ENCODE assay signal across 29 cellular contexts in the genomic region with DNA sequence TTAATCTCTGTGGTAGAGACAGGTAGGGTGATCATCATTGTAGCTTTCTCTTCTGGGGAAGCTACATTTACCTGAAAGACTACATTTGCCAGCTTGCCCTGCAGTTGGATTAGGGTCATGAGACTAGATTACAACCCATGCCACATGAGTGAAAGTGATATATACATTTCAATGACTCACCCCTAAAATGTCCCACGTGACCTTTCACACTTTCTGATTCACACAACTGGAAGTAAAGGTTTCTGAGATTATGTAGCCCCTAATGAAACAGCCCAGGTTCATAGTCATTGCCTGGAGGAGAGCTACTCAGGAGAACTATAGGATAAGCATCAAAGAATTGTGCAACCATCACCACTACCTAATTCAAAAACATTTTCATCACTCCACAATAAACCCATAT. TPM values are rescaled to one million over a fixed set of nuclear protein-coding genes. Genes with fewer than 3 reads are reported as not detected.
"Had no signal": no experiment of that assay in that cellular context is flagged by ENCODE, and none has a peak within 500 bp of the region (broad histone marks: within the 10 kb centered on the region; RNA-seq: fewer than 3 reads in every experiment).

No MANE protein-coding gene starts in this region.

- H3K4me3 ChIP-seq: colonic mucosa, dorsolateral prefrontal cortex, esophagus muscularis mucosa, gastrocnemius medialis, left ventricle myocardium inferior, suprapubic skin, tibial nerve had no signal

- DNase-seq: activated CD4-positive, alpha-beta memory T cell treated with anti-CD3 and anti-CD28 coated beads, Interleukin-2, amount 10 ng/mL, durations not matched to agents 7 days and 5 days; activated CD4-positive, alpha-beta T cell treated with anti-CD3 and anti-CD28 coated beads for 48 hours; activated CD4-positive, CD25-positive, alpha-beta regulatory T cell; activated effector memory CD4-positive, alpha-beta T cell treated with Interleukin-2 at 50 U/mL for 16 hours; activated T-cell treated with anti-CD3 and anti-CD28 coated beads, Interleukin-2, amount 50 U/mL, for 1 hour; colonic mucosa; dorsolateral prefrontal cortex; effector memory CD8-positive, alpha-beta T cell; gastrocnemius medialis; hippocampal formation; left ventricle myocardium inferior; midbrain; natural killer cell; retina; stimulated activated CD4-positive, alpha-beta T cell treated with anti-CD3 and anti-CD28 coated beads, Interleukin-2, amount 100 ng/mL, for 48 hours; stimulated activated CD8-positive, alpha-beta memory T cell treated with anti-CD3 and anti-CD28 coated beads, Interleukin-4, amount 100 ng/mL, for 48 hours; stimulated activated naive CD4-positive, alpha-beta T cell; SW 1271; T-helper 17 cell had no signal

- H3K4me1 Mint-ChIP-seq: activated CD4-positive, alpha-beta memory T cell treated with anti-CD3 and anti-CD28 coated beads, Interleukin-2, amount 10 ng/mL, durations not matched to agents 7 days and 5 days; activated naive CD4-positive, alpha-beta T cell treated with anti-CD3 and anti-CD28 coated beads, Interleukin-2, amount 50 U/mL, for 24 hours; natural killer cell; T-helper 17 cell had no signal

- ATAC-seq: effector memory CD8-positive, alpha-beta T cell; gastrocnemius medialis; natural killer cell; T-helper 17 cell had no signal

- H3K4me3 Mint-ChIP-seq: activated CD4-positive, alpha-beta memory T cell treated with anti-CD3 and anti-CD28 coated beads, Interleukin-2, amount 10 ng/mL, durations not matched to agents 7 days and 5 days; activated naive CD4-positive, alpha-beta T cell treated with anti-CD3 and anti-CD28 coated beads, Interleukin-2, amount 50 U/mL, for 24 hours; effector memory CD8-positive, alpha-beta T cell; natural killer cell; T-helper 17 cell had no signal

RNA-seq across cellular contexts. Expression of a gene that starts 17.8 kb away (rescaled TPM):
- total RNA-seq: activated CD4-positive, alpha-beta memory T cell treated with anti-CD3 and anti-CD28 coated beads, Interleukin-2, amount 10 ng/mL, durations not matched to agents 7 days and 5 days; astrocyte; colonic mucosa; endothelial cell of umbilical vein; esophagus muscularis mucosa; gastrocnemius medialis; left ventricle myocardium inferior; lung microvascular endothelial cell; natural killer cell; osteoblast; posterior vena cava; suprapubic skin; T-helper 17 cell; tibial nerve; urinary bladder had no signal
